In genomic region chr12:98490491-98491453, GRCh38 we compare ENCODE assay signal across 1 cellular context.
TF ChIP-seq lines count a peak whose summit lies in the region.

No MANE protein-coding gene starts in this region.

TF ChIP-seq in HepG2, 621 proteins besides CTCF, POLR2A, EP300 and RAD21 (continued from another document and continues in another):
- TF ChIP-seq HIC2 (CRISPR knock-in tag; IDR thresholded peaks at IDR 0.05; ENCODE audit: low read depth) (no peak), KLF9 (CRISPR knock-in tag; IDR thresholded peaks at IDR 0.05; ENCODE audit: low read depth) (no peak), JUN (CRISPR knock-in tag; IDR thresholded peaks at IDR 0.05) (no peak), ZFP36L1 (CRISPR knock-in tag; IDR thresholded peaks at IDR 0.05) (no peak), KIAA2018 (CRISPR knock-in tag; IDR thresholded peaks at IDR 0.05; ENCODE audit: borderline replicate concordance) (no peak), KDM6A (CRISPR knock-in tag; IDR thresholded peaks at IDR 0.05; ENCODE audit: low read depth) (peak; percentile 42; the same call in 1 of the 2 replicates), USF2 (IDR thresholded peaks at IDR 0.05; ENCODE audit: low read depth, low read length) (no peak), USF2 (CRISPR knock-in tag; IDR thresholded peaks at IDR 0.05; ENCODE audit: borderline replicate concordance) (no peak), SMAD9 (CRISPR knock-in tag; IDR thresholded peaks at IDR 0.05) (no peak), KMT2B (CRISPR knock-in tag; IDR thresholded peaks at IDR 0.05) (0 out of 2 replicates have a peak, but pooled peaks have one; percentile 43), HOXA3 (CRISPR knock-in tag; IDR thresholded peaks at IDR 0.05) (peak; percentile 79; the same call in 1 of the 2 replicates), ZSCAN22 (CRISPR knock-in tag; IDR thresholded peaks at IDR 0.05) (no peak), SYNCRIP (IDR thresholded peaks at IDR 0.05; ENCODE audit: insufficient read depth, low read depth, low read length) (no peak), HES4 (CRISPR knock-in tag; IDR thresholded peaks at IDR 0.05; ENCODE audit: borderline replicate concordance) (no peak), ATF1 (CRISPR knock-in tag; IDR thresholded peaks at IDR 0.05) (0 out of 2 replicates have a peak, but pooled peaks have one; percentile 30), NBN (conservative IDR thresholded peaks at IDR 0.05) (no peak), ZNF362 (CRISPR knock-in tag; IDR thresholded peaks at IDR 0.05; ENCODE audit: borderline replicate concordance) (peak; percentile 67; the same call in 1 of the 2 replicates), ZNF576 (CRISPR knock-in tag; IDR thresholded peaks at IDR 0.05) (no peak), STAT6 (CRISPR knock-in tag; IDR thresholded peaks at IDR 0.05; ENCODE audit: borderline replicate concordance) (no peak), MED1 (CRISPR knock-in tag; IDR thresholded peaks at IDR 0.05) (peak; percentile 77), ETS1 (CRISPR knock-in tag; IDR thresholded peaks at IDR 0.05) (no peak), ZHX2 (IDR thresholded peaks at IDR 0.05; ENCODE audit: low read depth) (0 out of 2 replicates have a peak, but pooled peaks have one; percentile 54), ZHX2 (CRISPR knock-in tag; IDR thresholded peaks at IDR 0.05; ENCODE audit: borderline replicate concordance) (no peak), ZNF3 (CRISPR knock-in tag; IDR thresholded peaks at IDR 0.05) (no peak), ZSCAN5A (CRISPR knock-in tag; IDR thresholded peaks at IDR 0.05; ENCODE audit: borderline replicate concordance) (peak; percentile 47; the same call in 1 of the 2 replicates), ZNF619 (CRISPR knock-in tag; IDR thresholded peaks at IDR 0.05) (no peak), CC2D1A (CRISPR knock-in tag; IDR thresholded peaks at IDR 0.05) (no peak), GABPA (IDR thresholded peaks at IDR 0.05; ENCODE audit: low read depth, low read length) (no peak), GABPA (CRISPR knock-in tag; IDR thresholded peaks at IDR 0.05; ENCODE audit: low read depth) (peak; percentile 47; the same call in 1 of the 2 replicates)
